In genomic region chr11:130389315-130389935, GRCh38 we compare ENCODE assay signal across 12 cellular contexts. TPM values are rescaled to one million over a fixed set of nuclear protein-coding genes. Genes with fewer than 3 reads are reported as not detected.
DNase-seq lines count a peak whose midpoint lies in the region; ATAC-seq and TF ChIP-seq lines count a peak whose summit lies in the region.
"Had no signal": no experiment of that assay in that cellular context is flagged by ENCODE, and none has a peak within 500 bp of the region (broad histone marks: within the 10 kb centered on the region; RNA-seq: fewer than 3 reads in every experiment).

No MANE protein-coding gene starts in this region.

- H3K36me3 Mint-ChIP-seq in activated T-cell treated with anti-CD3 and anti-CD28 coated beads, Interleukin-2, amount 50 U/mL, for 4 hours (ENCODE audit: insufficient read depth), result no peaks in the 10 kb centered on the region
- peaks cover 6% of the 10 kb centered on the region for H3K36me3 Mint-ChIP-seq in stimulated activated effector memory CD8-positive, alpha-beta T cell treated with anti-CD3 and anti-CD28 coated beads, Interleukin-12 subunit alpha, Interleukin-12 subunit beta, amount 100 ng/mL, for 72 hours
- no peaks in the 10 kb centered on the region for H3K36me3 Mint-ChIP-seq in endodermal cell (ENCODE audit: low read depth)

- H3K27ac ChIP-seq in heart right ventricle, result peak overlapping the region in 5 of 10 donors; percentile 25 to 67 (median 41)
- H3K27ac ChIP-seq in endodermal cell (ENCODE audit: low read depth, low read length), result no peak overlapping the region

- TF ChIP-seq CTCF in heart right ventricle (IDR thresholded peaks at IDR 0.05) (no peak), endodermal cell (conservative IDR thresholded peaks at IDR 0.05) (no peak), BE2C (IDR thresholded peaks at IDR 0.05; ENCODE audit: low read depth, low read length) (no peak)

- no peak overlapping the region for H3K9ac ChIP-seq in endodermal cell (ENCODE audit: extremely low read depth, low read length, poor library complexity, severe bottlenecking)

- peak overlapping the region; percentile 84 for H3K27ac Mint-ChIP-seq in stimulated activated effector memory CD8-positive, alpha-beta T cell treated with anti-CD3 and anti-CD28 coated beads, Interleukin-12 subunit alpha, Interleukin-12 subunit beta, amount 100 ng/mL, for 72 hours
- no peak overlapping the region for H3K27ac Mint-ChIP-seq in endodermal cell

- no peaks in the 10 kb centered on the region for H3K9me3 ChIP-seq in heart right ventricle
- no peaks in the 10 kb centered on the region for H3K9me3 ChIP-seq in endodermal cell (ENCODE audit: control insufficient read depth, low read length)
- H3K9me3 ChIP-seq in BE2C, result no peaks in the 10 kb centered on the region

- peak overlapping the region in 7 of 10 donors; percentile 3 to 38 (median 25) for H3K4me3 ChIP-seq in heart right ventricle
- H3K4me3 ChIP-seq in endodermal cell (ENCODE audit: low read length), result no peak overlapping the region
- no peak overlapping the region for H3K4me3 ChIP-seq in BE2C (ENCODE audit: low read depth, low read length)

- H3K27me3 ChIP-seq in heart right ventricle (no peaks in the 10 kb centered on the region), endodermal cell (ENCODE audit: control insufficient read depth, insufficient read depth, low read length, poor library complexity, severe bottlenecking) (no peaks in the 10 kb centered on the region), BE2C (no peaks in the 10 kb centered on the region)

- no peaks in the 10 kb centered on the region for H3K36me3 ChIP-seq in heart right ventricle
- H3K36me3 ChIP-seq in endodermal cell (ENCODE audit: control insufficient read depth, insufficient read depth, low read length), result no peaks in the 10 kb centered on the region
- H3K36me3 ChIP-seq in BE2C, result no peaks in the 10 kb centered on the region

- intact Hi-C loops in heart right ventricle (cut with DNase I), result loop anchor here in 2 of 10 donors (10.0 kb wide), 1 partner anchor 175 kb away; no protein-coding TSS in a partner anchor

- WGBS in heart right ventricle, 2 donors, result 46 to 53% methylated on average over 16 of the region's 16 CpGs
- 90 to 93% methylated on average over 14 to 16 of the region's 16 CpGs for WGBS in endodermal cell (ENCODE audit: insufficient coverage in 1 of 2, insufficient read length in 1 of 2), 2 experiments

- no peaks in the 10 kb centered on the region for H3K27me3 Mint-ChIP-seq in activated T-cell treated with anti-CD3 and anti-CD28 coated beads, Interleukin-2, amount 50 U/mL, for 4 hours (ENCODE audit: low read depth)
- peaks cover 15% of the 10 kb centered on the region for H3K27me3 Mint-ChIP-seq in endodermal cell (ENCODE audit: insufficient read depth)

- H3K4me3 Mint-ChIP-seq in activated T-cell treated with anti-CD3 and anti-CD28 coated beads, Interleukin-2, amount 50 U/mL, for 4 hours, result peak overlapping the region; percentile 70
- peak overlapping the region; percentile 57 for H3K4me3 Mint-ChIP-seq in stimulated activated effector memory CD8-positive, alpha-beta T cell treated with anti-CD3 and anti-CD28 coated beads, Interleukin-12 subunit alpha, Interleukin-12 subunit beta, amount 100 ng/mL, for 72 hours
- H3K4me3 Mint-ChIP-seq in endodermal cell, result no peak overlapping the region

- DNase-seq in NCI-H748 (lab: John Stamatoyannopoulos, UW; ENCODE audit: unreplicated experiment) (peak; percentile 18), NCI-H748 treated with DMSO at 0.1 percent for 48 hours (lab: John Stamatoyannopoulos, UW) (no peak), heart right ventricle (peak; percentile 49 to 55), endodermal cell (no peak), NCI-H128 (lab: John Stamatoyannopoulos, UW; ENCODE audit: unreplicated experiment) (no peak), BE2C (no peak)
- DNase-seq in activated T-cell treated with anti-CD3 and anti-CD28 coated beads, Interleukin-2, amount 50 U/mL, for 4 hours, result no peak
- DNase-seq in stimulated activated effector memory CD8-positive, alpha-beta T cell treated with anti-CD3 and anti-CD28 coated beads, Interleukin-12 subunit alpha, Interleukin-12 subunit beta, amount 100 ng/mL, for 72 hours (ENCODE audit: low spot score in 2 of 2), result peak in 1 of 2 donors; percentile 49
- DNase-seq: GOT3; NCI-H524 treated with DMSO at 0.1 percent for 48 hours; stimulated activated naive CD4-positive, alpha-beta T cell treated with Interleukin-2 at 50 U/mL for 16 hours had no signal

- no peaks in the 10 kb centered on the region for H3K9me3 Mint-ChIP-seq in activated T-cell treated with anti-CD3 and anti-CD28 coated beads, Interleukin-2, amount 50 U/mL, for 4 hours
- H3K9me3 Mint-ChIP-seq in stimulated activated effector memory CD8-positive, alpha-beta T cell treated with anti-CD3 and anti-CD28 coated beads, Interleukin-12 subunit alpha, Interleukin-12 subunit beta, amount 100 ng/mL, for 72 hours, result no peaks in the 10 kb centered on the region
- H3K9me3 Mint-ChIP-seq in endodermal cell, result no peaks in the 10 kb centered on the region

- H3K4me1 ChIP-seq in heart right ventricle (peaks cover 4 to 18% (median 13%) of the 10 kb centered on the region in 9 donors), endodermal cell (ENCODE audit: control insufficient read depth, insufficient read depth, low read length) (no peaks in the 10 kb centered on the region), BE2C (no peaks in the 10 kb centered on the region)

- H3K4me1 Mint-ChIP-seq in activated T-cell treated with anti-CD3 and anti-CD28 coated beads, Interleukin-2, amount 50 U/mL, for 4 hours (ENCODE audit: low read depth), result peaks cover 24% of the 10 kb centered on the region
- peaks cover 28% of the 10 kb centered on the region for H3K4me1 Mint-ChIP-seq in stimulated activated effector memory CD8-positive, alpha-beta T cell treated with anti-CD3 and anti-CD28 coated beads, Interleukin-12 subunit alpha, Interleukin-12 subunit beta, amount 100 ng/mL, for 72 hours
- H3K4me1 Mint-ChIP-seq in endodermal cell, result peaks cover 3% of the 10 kb centered on the region

- no peak for ATAC-seq in activated T-cell treated with anti-CD3 and anti-CD28 coated beads, Interleukin-2, amount 50 U/mL, for 4 hours
- ATAC-seq in heart right ventricle, result peak in 7 of 8 donors; percentile 37 to 85 (median 72)
- ATAC-seq in stimulated activated effector memory CD8-positive, alpha-beta T cell treated with anti-CD3 and anti-CD28 coated beads, Interleukin-12 subunit alpha, Interleukin-12 subunit beta, amount 100 ng/mL, for 72 hours, result peak; percentile 50

RNA-seq across cellular contexts. Expression of gene ADAMTS8, which starts 39.0 kb away (rescaled TPM):
- under 1 TPM in 1 of 3 donors, not detected in 2; 0.08 TPM for total RNA-seq in activated T-cell treated with anti-CD3 and anti-CD28 coated beads, Interleukin-2, amount 50 U/mL, for 4 hours
- 1 to 10 TPM in 5 of 10 donors, under 1 TPM in 5; 0.28 to 2.6 (median 1.1) TPM for total RNA-seq in heart right ventricle
- 1 to 10 TPM in 1 of 2 donors, under 1 TPM in 1; 0.29 to 2.1 TPM for polyA plus RNA-seq in heart right ventricle
- 1 to 10 TPM in 1 of 2 donors, under 1 TPM in 1; 1.00 to 4.0 TPM for total RNA-seq in endodermal cell
- polyA plus RNA-seq in endodermal cell (2013, experiment 1 of 2), result 2.3 TPM
- 2.6 TPM for polyA plus RNA-seq in endodermal cell (2013, experiment 2 of 2)
- not detected for polyA plus RNA-seq in BE2C (2012; ENCODE audit: insufficient read depth, insufficient read length, low read depth)
- total RNA-seq: G401 had no signal

RNA-seq across cellular contexts. Expression of gene ADAMTS15, which starts 59.0 kb away (rescaled TPM):
- total RNA-seq in activated T-cell treated with anti-CD3 and anti-CD28 coated beads, Interleukin-2, amount 50 U/mL, for 4 hours, result not detected
- total RNA-seq in heart right ventricle (10 to 100 TPM in 8 of 10 donors, 1 to 10 TPM in 2; 7.7 to 49.4 (median 14.2) TPM), endodermal cell (1 to 10 TPM in 1 of 2 donors, under 1 TPM in 1; 0.27 to 1.0 TPM)
- 10 to 100 TPM; 16.9 to 36.3 TPM for polyA plus RNA-seq in heart right ventricle
- 6.9 TPM for polyA plus RNA-seq in endodermal cell (2013, experiment 1 of 2)
- polyA plus RNA-seq in endodermal cell (2013, experiment 2 of 2), result 5.3 TPM
- 0.99 TPM for polyA plus RNA-seq in BE2C (2012; ENCODE audit: insufficient read depth, insufficient read length, low read depth)
- total RNA-seq: G401 had no signal

Comparison
In these comparisons a context has a peak if more than half of its experiments do, and no peak if none do; other contexts are left out.
1. DNase-seq: peak in NCI-H748 (single experiment) and heart right ventricle (2 of 2); none in NCI-H748 treated with DMSO at 0.1 percent for 48 hours (single experiment), activated T-cell treated with anti-CD3 and anti-CD28 coated beads, Interleukin-2, amount 50 U/mL, for 4 hours (single experiment), endodermal cell (single experiment), NCI-H128 (single experiment) and BE2C (single experiment).
2. ATAC-seq: peak in heart right ventricle (7 of 8) and stimulated activated effector memory CD8-positive, alpha-beta T cell treated with anti-CD3 and anti-CD28 coated beads, Interleukin-12 subunit alpha, Interleukin-12 subunit beta, amount 100 ng/mL, for 72 hours (single experiment); none in activated T-cell treated with anti-CD3 and anti-CD28 coated beads, Interleukin-2, amount 50 U/mL, for 4 hours (0 of 2).
3. H3K4me3 ChIP-seq: peak in heart right ventricle (7 of 10); none in endodermal cell (single experiment) and BE2C (single experiment).
4. RNA of gene ADAMTS15, which starts 59.0 kb away (total RNA-seq): 7.7 to 49.4 TPM in heart right ventricle; 0.27 to 1.0 TPM in endodermal cell and not detected in activated T-cell treated with anti-CD3 and anti-CD28 coated beads, Interleukin-2, amount 50 U/mL, for 4 hours; every median in the first group is over 4 times any median in the second.